ENCODE assay signal across 1 cellular context in the genomic region with DNA sequence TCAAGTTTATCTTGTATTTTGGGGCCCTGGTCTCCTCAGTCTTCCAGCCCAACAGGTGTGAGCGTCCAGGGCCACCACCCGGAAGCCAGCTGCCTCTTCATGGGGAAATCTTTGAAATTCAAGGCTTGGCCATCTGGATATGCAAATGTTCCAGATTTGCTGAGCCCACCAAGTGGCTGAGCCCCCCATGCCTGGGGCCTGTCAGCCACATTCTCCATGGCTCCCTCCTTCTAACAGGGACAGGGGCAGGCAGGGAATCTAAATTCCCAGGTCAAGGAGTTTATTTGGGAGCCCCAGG.
TF ChIP-seq lines count a peak whose summit lies in the region.

No MANE protein-coding gene starts in this region.

TF ChIP-seq in GM12878, 131 proteins besides CTCF, POLR2A, EP300 and RAD21 (continued from another document):
- TF ChIP-seq, protein P1, sequence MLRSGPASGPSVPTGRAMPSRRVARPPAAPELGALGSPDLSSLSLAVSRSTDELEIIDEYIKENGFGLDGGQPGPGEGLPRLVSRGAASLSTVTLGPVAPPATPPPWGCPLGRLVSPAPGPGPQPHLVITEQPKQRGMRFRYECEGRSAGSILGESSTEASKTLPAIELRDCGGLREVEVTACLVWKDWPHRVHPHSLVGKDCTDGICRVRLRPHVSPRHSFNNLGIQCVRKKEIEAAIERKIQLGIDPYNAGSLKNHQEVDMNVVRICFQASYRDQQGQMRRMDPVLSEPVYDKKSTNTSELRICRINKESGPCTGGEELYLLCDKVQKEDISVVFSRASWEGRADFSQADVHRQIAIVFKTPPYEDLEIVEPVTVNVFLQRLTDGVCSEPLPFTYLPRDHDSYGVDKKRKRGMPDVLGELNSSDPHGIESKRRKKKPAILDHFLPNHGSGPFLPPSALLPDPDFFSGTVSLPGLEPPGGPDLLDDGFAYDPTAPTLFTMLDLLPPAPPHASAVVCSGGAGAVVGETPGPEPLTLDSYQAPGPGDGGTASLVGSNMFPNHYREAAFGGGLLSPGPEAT (IDR thresholded peaks at IDR 0.05; ENCODE audit: low read depth): no peak
- no peak for TF ChIP-seq IRF5 (IDR thresholded peaks at IDR 0.05; ENCODE audit: borderline replicate concordance)
- no peak for TF ChIP-seq E2F4 (IDR thresholded peaks at IDR 0.05; ENCODE audit: low read depth, low read length)
